Comparison of ENCODE assay signal across 8 cellular contexts in genomic region chr18:70422061-70422965, GRCh38.
DNase-seq lines count a peak whose midpoint lies in the region; ATAC-seq and TF ChIP-seq lines count a peak whose summit lies in the region.

No MANE protein-coding gene starts in this region.

- ATAC-seq in lung (ENCODE audit: insufficient read depth, low FRiP score), result peak; percentile 87
- no peak for ATAC-seq in GM19035 (IDR thresholded peaks at IDR 0.05; ENCODE audit: unreplicated experiment)

- H3K4me1 ChIP-seq in lung (ENCODE audit: control insufficient read depth in 2 of 2, insufficient read depth in 2 of 2, low read length in 2 of 2), result peaks cover 8 to 9% of the 10 kb centered on the region in 2 donors

- H3K27ac ChIP-seq in lung (ENCODE audit: low read depth in 1 of 2, low read length in 1 of 2), result peak overlapping the region; percentile 27 to 62

- no peaks in the 10 kb centered on the region for H3K9me3 ChIP-seq in lung (ENCODE audit: control insufficient read depth in 2 of 2, insufficient read depth in 1 of 2, low read length in 1 of 2)

- H3K27me3 ChIP-seq in lung (ENCODE audit: control insufficient read depth, insufficient read depth), result no peaks in the 10 kb centered on the region

- no peak for TF ChIP-seq CTCF in choroid plexus epithelial cell (conservative IDR thresholded peaks at IDR 0.05; ENCODE audit: low read depth, low read length)
- no peak for TF ChIP-seq CTCF in lung (IDR thresholded peaks at IDR 0.05; ENCODE audit: control extremely low read depth, extremely low read depth)

- 34 to 41% methylated on average over 3 of the region's 3 CpGs for WGBS in lung, 2 donors

- H3K36me3 ChIP-seq in lung (ENCODE audit: control insufficient read depth in 2 of 2, insufficient read depth in 2 of 2, low read length in 2 of 2), result no peaks in the 10 kb centered on the region

- H3K4me3 ChIP-seq in choroid plexus epithelial cell (ENCODE audit: low read depth, low read length) (no peak overlapping the region), lung (no peak overlapping the region)

- DNase-seq in GM03348 (ENCODE audit: low spot score) (peak; percentile 86), NCI-H69 (lab: John Stamatoyannopoulos, UW) (peak; percentile 58), choroid plexus epithelial cell (ENCODE audit: low read depth) (peak; percentile 97), lung (ENCODE audit: low spot score) (peak; percentile 87), DMS79 treated with DMSO at 0.1 percent for 48 hours (lab: John Stamatoyannopoulos, UW) (no peak), epidermal melanocyte (ENCODE audit: insufficient read length, low spot score) (no peak)
- DNase-seq in activated T-cell treated with anti-CD3 and anti-CD28 coated beads, Interleukin-2, amount 50 U/mL, for 48 hours, result no peak

Comparison
In these comparisons a context has a peak if more than half of its experiments do, and no peak if none do; other contexts are left out.
1. DNase-seq: peak in GM03348 (single experiment), NCI-H69 (single experiment), choroid plexus epithelial cell (single experiment) and lung (single experiment); none in activated T-cell treated with anti-CD3 and anti-CD28 coated beads, Interleukin-2, amount 50 U/mL, for 48 hours (0 of 2), DMS79 treated with DMSO at 0.1 percent for 48 hours (single experiment) and epidermal melanocyte (single experiment).